Comparison of ENCODE assay signal across 8 cellular contexts in the genomic region with DNA sequence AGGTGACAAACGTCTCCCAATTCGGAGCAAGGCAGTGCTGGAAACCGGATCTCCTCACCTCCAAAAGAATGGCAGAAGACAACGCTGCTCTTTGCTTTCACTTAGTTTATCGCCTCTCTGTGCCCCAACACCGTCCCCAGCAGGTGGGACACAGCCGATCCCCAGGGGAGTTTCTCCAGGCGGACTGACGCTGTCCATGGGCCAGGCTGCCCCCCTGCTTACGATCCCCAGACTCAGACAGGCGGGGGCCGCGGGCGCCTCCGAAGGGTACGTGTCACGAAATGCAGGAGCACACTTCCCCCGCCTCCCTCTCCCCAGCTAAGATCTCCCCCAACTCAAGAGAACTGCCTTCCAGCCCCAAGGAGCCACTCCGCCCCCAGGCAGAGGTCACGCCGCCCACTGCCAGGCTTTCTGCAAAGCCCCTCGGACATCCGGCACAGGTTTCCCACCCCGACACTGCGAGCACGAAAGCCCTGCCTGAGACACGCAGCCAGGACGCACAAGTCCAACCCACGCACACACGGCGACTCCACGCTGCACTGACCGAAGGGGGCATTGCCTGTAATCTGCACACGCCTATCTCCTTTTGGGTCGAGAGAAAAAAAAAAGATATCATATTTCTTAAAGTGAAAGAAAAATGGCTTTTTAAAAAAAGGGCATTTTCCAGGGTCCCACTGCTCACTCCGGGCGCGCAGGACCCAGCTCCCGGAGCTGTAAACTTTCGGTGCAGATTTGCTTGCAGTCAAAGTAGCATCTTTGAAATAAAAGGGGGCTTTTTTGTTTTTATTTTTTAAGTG. TPM values are rescaled to one million over a fixed set of nuclear protein-coding genes. Genes with fewer than 3 reads are reported as not detected.
DNase-seq lines count a peak whose midpoint lies in the region; ATAC-seq and TF ChIP-seq lines count a peak whose summit lies in the region.

No MANE protein-coding gene starts in this region.

- H3K27ac Mint-ChIP-seq in MCF 10A (ENCODE audit: low read depth, unreplicated experiment): no peak overlapping the region

- H3K36me3 Mint-ChIP-seq in MCF 10A (ENCODE audit: insufficient read depth, unreplicated experiment): peaks cover 43% of the 10 kb centered on the region

- H3K9me3 Mint-ChIP-seq in MCF 10A (ENCODE audit: unreplicated experiment): no peaks in the 10 kb centered on the region

- no peaks in the 10 kb centered on the region for H3K27me3 Mint-ChIP-seq in MCF 10A (ENCODE audit: insufficient read depth, unreplicated experiment)

- DNase-seq in CD1c-positive myeloid dendritic cell (ENCODE audit: extremely low spot score) (peak; percentile 77), NCI-H748 (lab: John Stamatoyannopoulos, UW; ENCODE audit: unreplicated experiment) (peak; percentile 81), MCF 10A (ENCODE audit: unreplicated experiment) (peak; percentile 62), iPS-NIHi11 (ENCODE audit: low spot score) (peak; percentile 53), sciatic nerve (ENCODE audit: low spot score) (peak; percentile 85), GM19240 (ENCODE audit: insufficient read length, low spot score) (no peak), NCI-H1694 treated with DMSO at 0.1 percent for 48 hours (lab: John Stamatoyannopoulos, UW) (no peak)

- no TSS peak for BruUV-seq in MCF 10A (replicated peaks; lab: Mats Ljungman, UMichigan)

- CTCF ChIA-PET in MCF 10A (lab: Yijun Ruan, JAX): interaction anchor here (0.7 to 5.3 kb wide), 16 partner anchors 11 to 916 kb away, joined by 3 to 28 read pairs (median 4); no protein-coding TSS in a partner anchor

- peaks cover 34% of the 10 kb centered on the region for H3K4me1 Mint-ChIP-seq in MCF 10A (ENCODE audit: insufficient read depth, unreplicated experiment)

- intact Hi-C loops in MCF 10A (cut with micrococcal nuclease): loop anchor here (1.0 to 5.0 kb wide), 3 partner anchors 252 to 660 kb away; no protein-coding TSS in a partner anchor
- intact Hi-C loops in sciatic nerve (cut with DNase I): no loop called here

- POLR2A ChIA-PET in MCF 10A (lab: Yijun Ruan, JAX): interaction anchor here (0.6 to 4.9 kb wide), 28 partner anchors 22 to 934 kb away, joined by 3 to 28 read pairs (median 4); a partner anchor contains a TSS

- TF ChIP-seq CTCF in MCF 10A (IDR thresholded peaks at IDR 0.05; ENCODE audit: unreplicated experiment): no peak

- no peak overlapping the region for H3K4me3 Mint-ChIP-seq in MCF 10A (ENCODE audit: unreplicated experiment)

- ATAC-seq in GM19463 (IDR thresholded peaks at IDR 0.05; ENCODE audit: unreplicated experiment) (peak; percentile 20), sciatic nerve (peak; percentile 69)

RNA-seq across cellular contexts. Expression of a gene that starts 1.9 kb away (rescaled TPM):
- total RNA-seq in MCF 10A (2022) (41.2 and 46.4 TPM in 2 replicates), sciatic nerve (78.3 TPM)

Comparison
In these comparisons a context has a peak if more than half of its experiments do, and no peak if none do; other contexts are left out.
1. DNase-seq: peak in CD1c-positive myeloid dendritic cell (single experiment), NCI-H748 (single experiment), MCF 10A (single experiment), iPS-NIHi11 (single experiment) and sciatic nerve (single experiment); none in GM19240 (single experiment) and NCI-H1694 treated with DMSO at 0.1 percent for 48 hours (single experiment).